7 cellular contexts compared by ENCODE assay signal in the genomic region with DNA sequence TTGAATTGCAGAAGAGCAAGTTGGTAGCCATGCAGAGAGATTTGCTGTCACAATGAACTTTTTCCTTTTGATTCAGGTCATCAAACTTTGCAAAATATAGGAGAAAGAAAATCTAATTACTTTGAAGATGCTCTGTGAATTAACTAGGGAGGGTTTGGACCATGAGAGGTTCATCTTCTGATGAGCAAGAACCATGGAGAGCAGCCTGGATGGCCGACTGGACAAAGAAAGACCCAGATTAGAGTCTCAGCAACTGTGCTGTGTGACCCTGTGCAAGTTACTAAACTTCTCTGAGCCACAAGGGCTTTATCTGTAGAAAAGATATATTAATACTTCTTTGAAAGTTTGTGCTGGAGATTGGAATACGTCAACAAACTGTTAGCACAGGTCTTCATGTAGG.
"Had no signal": no experiment of that assay in that cellular context is flagged by ENCODE, and none has a peak within 500 bp of the region (broad histone marks: within the 10 kb centered on the region; RNA-seq: fewer than 3 reads in every experiment).

No MANE protein-coding gene starts in this region.

- H3K36me3 Mint-ChIP-seq: IgD-negative memory B cell had no signal

- H3K4me3 Mint-ChIP-seq: IgD-negative memory B cell had no signal

- H3K4me1 Mint-ChIP-seq: IgD-negative memory B cell had no signal

- H3K27ac ChIP-seq: HL-60, KMS-11 had no signal

- H3K9ac ChIP-seq: KMS-11 had no signal

- H3K27ac Mint-ChIP-seq: IgD-negative memory B cell had no signal

- H3K4me2 ChIP-seq: KMS-11 had no signal

- ATAC-seq: HepG2 had no signal

- DNase-seq: IMR-90, KBM-7, KG1 had no signal

- FAIRE-seq: HepG2 had no signal
